Comparison of ENCODE assay signal across 21 cellular contexts in genomic region chr6:6884193-6884627, GRCh38.
DNase-seq lines count a peak whose midpoint lies in the region; ATAC-seq and TF ChIP-seq lines count a peak whose summit lies in the region.
"Had no signal": no experiment of that assay in that cellular context is flagged by ENCODE, and none has a peak within 500 bp of the region (broad histone marks: within the 10 kb centered on the region; RNA-seq: fewer than 3 reads in every experiment).

No MANE protein-coding gene starts in this region.

- no peak overlapping the region for H2AFZ ChIP-seq in MM.1S (ENCODE audit: low read length)

- intact Hi-C loops in esophagus squamous epithelium (cut with DNase I) (no loop called here), stomach (cut with DNase I; ENCODE audit: low total_unique reads) (no loop called here), spleen (cut with DNase I; ENCODE audit: low total_unique reads) (no loop called here)

- H3K4me3 ChIP-seq in esophagus squamous epithelium (no peak overlapping the region), stomach (no peak overlapping the region), MM.1S (ENCODE audit: low read length) (no peak overlapping the region), spleen (no peak overlapping the region)
- H3K4me3 ChIP-seq: gastroesophageal sphincter had no signal

- ATAC-seq in omental fat pad (ENCODE audit: low FRiP score) = peak; percentile 77
- ATAC-seq: gastroesophageal sphincter, right cardiac atrium had no signal

- WGBS in esophagus squamous epithelium, 2 donors = 21 to 22% methylated on average over 2 of the region's 2 CpGs
- 46 to 60% (median 47%) methylated on average over 2 of the region's 2 CpGs for WGBS in stomach, 5 donors
- 24 to 44% (median 36%) methylated on average over 2 of the region's 2 CpGs for WGBS in spleen, 5 donors

- H3K4me1 ChIP-seq in esophagus squamous epithelium = peaks cover 25 to 69% (median 47%) of the 10 kb centered on the region in 3 donors
- peaks cover 0 to 15% (median 6%) of the 10 kb centered on the region in 4 donors for H3K4me1 ChIP-seq in stomach
- no peaks in the 10 kb centered on the region; the same call in 1 of the 2 replicates for H3K4me1 ChIP-seq in MM.1S (ENCODE audit: low read length)
- peaks cover 0 to 48% (median 16%) of the 10 kb centered on the region in 6 donors for H3K4me1 ChIP-seq in spleen
- H3K4me1 ChIP-seq: gastroesophageal sphincter had no signal

- H3K27ac ChIP-seq in esophagus squamous epithelium (peak overlapping the region; percentile 80 to 87 (median 82)), stomach (peak overlapping the region in 1 of 5 donors; percentile 72), MM.1S (ENCODE audit: low read length) (no peak overlapping the region), spleen (peak overlapping the region in 4 of 8 donors; percentile 87 to 89 (median 88))

- H3K27me3 ChIP-seq in esophagus squamous epithelium = no peaks in the 10 kb centered on the region
- H3K27me3 ChIP-seq in stomach = no peaks in the 10 kb centered on the region
- H3K27me3 ChIP-seq in MM.1S (replicated peaks; ENCODE audit: insufficient read depth, low read length) = no peaks in the 10 kb centered on the region
- H3K27me3 ChIP-seq in spleen (replicated peaks in 1 of 7) = no peaks in the 10 kb centered on the region
- H3K27me3 ChIP-seq: gastroesophageal sphincter had no signal

- TF ChIP-seq CTCF in esophagus squamous epithelium (IDR thresholded peaks at IDR 0.05) (no peak), omental fat pad (IDR thresholded peaks at IDR 0.05) (no peak), stomach (IDR thresholded peaks at IDR 0.05) (no peak), MM.1S (IDR thresholded peaks at IDR 0.05; ENCODE audit: low read length) (no peak), spleen (IDR thresholded peaks at IDR 0.05 in 8 of 11, conservative IDR thresholded peaks at IDR 0.05 in 3 of 11) (no peak)

- H3K9ac ChIP-seq in MM.1S (ENCODE audit: low read length) = no peak overlapping the region

- no peak overlapping the region for H3K4me2 ChIP-seq in MM.1S (ENCODE audit: low read depth, low read length)

- TF ChIP-seq EP300 in stomach (IDR thresholded peaks at IDR 0.05) = no peak

- peak; percentile 39 for DNase-seq in EH (ENCODE audit: low read depth)
- DNase-seq in NCI-H226 = peak; percentile 11
- DNase-seq in esophagus squamous epithelium (lab: John Stamatoyannopoulos, UW) = no peak
- no peak for DNase-seq in omental fat pad (ENCODE audit: low spot score)
- DNase-seq in stomach = no peak
- no peak for DNase-seq in Kasumi-1 (lab: John Stamatoyannopoulos, UW)
- no peak for DNase-seq in MM.1S
- no peak for DNase-seq in spleen
- DNase-seq: activated CD4-positive, alpha-beta T cell treated with anti-CD3 and anti-CD28 coated beads for 48 hours; activated CD8-positive, alpha-beta memory T cell treated with anti-CD3 and anti-CD28 coated beads, Interleukin-2, amount 50 U/mL, for 48 hours; activated effector memory CD4-positive, alpha-beta T cell treated with anti-CD3 and anti-CD28 coated beads, Interleukin-2, amount 50 U/mL, for 16 hours; amygdala; COR-L47; H9; left cardiac atrium; NCI-H1417; NCI-H2171; NCI-H774; right cardiac atrium; SW 1271 had no signal

- H4K20me1 ChIP-seq in MM.1S (ENCODE audit: insufficient read depth, low read length) = no peaks in the 10 kb centered on the region

- H3F3A ChIP-seq in MM.1S (ENCODE audit: insufficient read depth, low read length) = no peaks in the 10 kb centered on the region

- no peaks in the 10 kb centered on the region for H3K79me2 ChIP-seq in MM.1S (ENCODE audit: low read length)

- no peak for TF ChIP-seq POLR2A in esophagus squamous epithelium (IDR thresholded peaks at IDR 0.05)
- TF ChIP-seq POLR2A in stomach (IDR thresholded peaks at IDR 0.05) = no peak
- no peak for TF ChIP-seq POLR2A in spleen (IDR thresholded peaks at IDR 0.05)

- H3K9me3 ChIP-seq in esophagus squamous epithelium (no peaks in the 10 kb centered on the region), stomach (no peaks in the 10 kb centered on the region), MM.1S (replicated peaks; ENCODE audit: insufficient read depth, low read length) (no peaks in the 10 kb centered on the region), spleen (no peaks in the 10 kb centered on the region)
- H3K9me3 ChIP-seq: gastroesophageal sphincter had no signal

- H3K9me2 ChIP-seq in MM.1S (replicated peaks; ENCODE audit: insufficient read depth, low read length) = no peaks in the 10 kb centered on the region

- no peaks in the 10 kb centered on the region for H3K36me3 ChIP-seq in esophagus squamous epithelium
- H3K36me3 ChIP-seq in stomach = no peaks in the 10 kb centered on the region
- H3K36me3 ChIP-seq in MM.1S (replicated peaks; ENCODE audit: insufficient read depth, low read length) = no peaks in the 10 kb centered on the region
- no peaks in the 10 kb centered on the region for H3K36me3 ChIP-seq in spleen
- H3K36me3 ChIP-seq: gastroesophageal sphincter had no signal

Comparison
In these comparisons a context has a peak if more than half of its experiments do, and no peak if none do; other contexts are left out.
1. DNase-seq: peak in EH (single experiment) and NCI-H226 (single experiment); none in esophagus squamous epithelium (single experiment), omental fat pad (single experiment), stomach (single experiment), Kasumi-1 (0 of 2), MM.1S (single experiment) and spleen (single experiment).